Comparison of ENCODE assay signal across 8 cellular contexts in genomic region chr13:50106559-50106958, GRCh38.
DNase-seq lines count a peak whose midpoint lies in the region; ATAC-seq and TF ChIP-seq lines count a peak whose summit lies in the region.
"Had no signal": no experiment of that assay in that cellular context is flagged by ENCODE, and none has a peak within 500 bp of the region (broad histone marks: within the 10 kb centered on the region; RNA-seq: fewer than 3 reads in every experiment).

No MANE protein-coding gene starts in this region.

- peak overlapping the region; percentile 38 for H3K27ac ChIP-seq in naive thymus-derived CD4-positive, alpha-beta T cell (ENCODE audit: low read depth, low read length)

- peak overlapping the region in 9 of 10 donors; percentile 30 to 81 (median 61) for H3K4me3 Mint-ChIP-seq in naive thymus-derived CD4-positive, alpha-beta T cell

- H3K4me3 ChIP-seq in Loucy (ENCODE audit: low read length, poor library complexity, severe bottlenecking) = peak overlapping the region; percentile 28
- H3K4me3 ChIP-seq in naive thymus-derived CD4-positive, alpha-beta T cell (ENCODE audit: low read length) = no peak overlapping the region
- no peak overlapping the region for H3K4me3 ChIP-seq in HAP-1

- peak overlapping the region; percentile 59 for H3K4me2 ChIP-seq in Loucy (ENCODE audit: low read depth, low read length, poor library complexity, severe bottlenecking)

- H3K36me3 ChIP-seq in Loucy (ENCODE audit: insufficient read depth, low read length) (peaks cover 4% of the 10 kb centered on the region; the same call in 1 of the 2 replicates), HAP-1 (replicated peaks) (peaks cover 9% of the 10 kb centered on the region)
- no peaks in the 10 kb centered on the region for H3K36me3 ChIP-seq in naive thymus-derived CD4-positive, alpha-beta T cell (ENCODE audit: control insufficient read depth in 2 of 3, insufficient read depth in 3 of 3, low read length in 3 of 3)

- peak; percentile 84 for ATAC-seq in GM18519 (IDR thresholded peaks at IDR 0.05; ENCODE audit: low FRiP score, unreplicated experiment)
- ATAC-seq in GM21619 (IDR thresholded peaks at IDR 0.05; ENCODE audit: unreplicated experiment) = peak; percentile 79
- peak; percentile 64 for ATAC-seq in naive thymus-derived CD4-positive, alpha-beta T cell

- no peaks in the 10 kb centered on the region for H3K9me3 Mint-ChIP-seq in naive thymus-derived CD4-positive, alpha-beta T cell

- H3K79me2 ChIP-seq in Loucy (ENCODE audit: insufficient read depth, low read length) = peaks cover 87% of the 10 kb centered on the region

- POLR2A ChIA-PET in naive thymus-derived CD4-positive, alpha-beta T cell (lab: Charles Lee) = interaction anchor here (1.0 to 5.3 kb wide), 4 partner anchors 10 to 110 kb away, joined by 5 to 82 read pairs (median 6); partner anchors contain the start of gene TRIM13

- CTCF ChIA-PET in naive thymus-derived CD4-positive, alpha-beta T cell (lab: Charles Lee) = interaction anchor here (1.0 kb wide), 1 partner anchor 15 kb away, joined by 5 read pairs; no protein-coding TSS in a partner anchor

- no peaks in the 10 kb centered on the region for H3K27me3 ChIP-seq in Loucy (ENCODE audit: insufficient read depth, low read length, poor library complexity, severe bottlenecking)
- no peaks in the 10 kb centered on the region for H3K27me3 ChIP-seq in naive thymus-derived CD4-positive, alpha-beta T cell (ENCODE audit: control insufficient read depth in 2 of 2, insufficient read depth in 2 of 2, low read length in 2 of 2)
- H3K27me3 ChIP-seq in HAP-1 (ENCODE audit: low read depth) = no peaks in the 10 kb centered on the region

- peaks cover 0 to 18% (median 4%) of the 10 kb centered on the region in 5 donors for H3K36me3 Mint-ChIP-seq in naive thymus-derived CD4-positive, alpha-beta T cell

- intact Hi-C loops in naive thymus-derived CD4-positive, alpha-beta T cell (cut with micrococcal nuclease) = loop anchor here (1.0 to 2.0 kb wide), 4 partner anchors 14 to 22 kb away; no protein-coding TSS in a partner anchor

- no peak overlapping the region for H2AFZ ChIP-seq in Loucy (ENCODE audit: low read length)

- peaks cover 22 to 75% (median 56%) of the 10 kb centered on the region in 7 donors for H3K4me1 Mint-ChIP-seq in naive thymus-derived CD4-positive, alpha-beta T cell

- peak in 3 of 9 donors; percentile 14 to 37 (median 29) for DNase-seq in naive thymus-derived CD4-positive, alpha-beta T cell
- DNase-seq in HAP-1 (ENCODE audit: low spot score in 2 of 2) (no peak), NCI-H510A treated with DMSO at 0.1 percent for 48 hours (lab: John Stamatoyannopoulos, UW) (no peak), NCI-H526 (lab: John Stamatoyannopoulos, UW) (no peak)
- DNase-seq: NCI-H2029 treated with DMSO at 0.1 percent for 48 hours had no signal

- peak overlapping the region; percentile 74 to 94 (median 93) for H3K27ac Mint-ChIP-seq in naive thymus-derived CD4-positive, alpha-beta T cell

- H3K4me1 ChIP-seq in Loucy (ENCODE audit: insufficient read depth, low read length, poor library complexity, severe bottlenecking) (peaks cover 29% of the 10 kb centered on the region), HAP-1 (peaks cover 25% of the 10 kb centered on the region)
- H3K4me1 ChIP-seq in naive thymus-derived CD4-positive, alpha-beta T cell (ENCODE audit: control insufficient read depth in 2 of 2, insufficient read depth in 2 of 2, low read length in 2 of 2) = peaks cover 16 to 21% of the 10 kb centered on the region in 2 donors

- in situ Hi-C loops in HAP-1 (cut with MboI; ENCODE audit: low sequenced_read_pairs) = no loop called here

- no peaks in the 10 kb centered on the region for H3K9me2 ChIP-seq in Loucy (replicated peaks; ENCODE audit: low read depth, low read length)

- no peaks in the 10 kb centered on the region for H3K27me3 Mint-ChIP-seq in naive thymus-derived CD4-positive, alpha-beta T cell

- H4K20me1 ChIP-seq in Loucy (ENCODE audit: insufficient read depth, low read length, poor library complexity, severe bottlenecking) = peaks cover 39% of the 10 kb centered on the region

- H3F3A ChIP-seq in Loucy (ENCODE audit: low read depth) = 0 out of 2 replicates have a peak, but pooled peaks cover 3% of the 10 kb centered on the region

- H3K9me3 ChIP-seq in Loucy (ENCODE audit: insufficient read depth, low read depth, low read length) (no peaks in the 10 kb centered on the region), HAP-1 (no peaks in the 10 kb centered on the region)
- no peaks in the 10 kb centered on the region for H3K9me3 ChIP-seq in naive thymus-derived CD4-positive, alpha-beta T cell (ENCODE audit: control insufficient read depth in 2 of 3, low read length in 3 of 3)

- peak overlapping the region; percentile 18 for H3K9ac ChIP-seq in Loucy (ENCODE audit: low read depth, low read length, poor library complexity, severe bottlenecking)

- TF ChIP-seq CTCF in Loucy (conservative IDR thresholded peaks at IDR 0.05; ENCODE audit: low read length) = no peak
